ENCODE assay signal across 18 cellular contexts in genomic region chr1:113895084-113895483, GRCh38. TPM values are rescaled to one million over a fixed set of nuclear protein-coding genes. Genes with fewer than 3 reads are reported as not detected.
"Had no signal": no experiment of that assay in that cellular context is flagged by ENCODE, and none has a peak within 500 bp of the region (broad histone marks: within the 10 kb centered on the region; RNA-seq: fewer than 3 reads in every experiment).

No MANE protein-coding gene starts in this region.

- H3K4me3 Mint-ChIP-seq: activated B cell treated with CpG ODN at 0.5 μM for 24 hours; activated CD4-positive, alpha-beta memory T cell treated with anti-CD3 and anti-CD28 coated beads for 36 hours; effector memory CD8-positive, alpha-beta T cell; stimulated activated naive CD8-positive, alpha-beta T cell treated with anti-CD3 and anti-CD28 coated beads, Interleukin-15, Interleukin-2, amounts not matched to agents 100 ng/mL and 50 ng/mL, for 24 hours had no signal

- H3K36me3 ChIP-seq: prostate gland, uterus had no signal

- H3K27ac ChIP-seq: cardiac muscle cell, esophagus squamous epithelium, prostate gland, skin epidermis, suprapubic skin had no signal

- H3K4me1 ChIP-seq: esophagus squamous epithelium, prostate gland, suprapubic skin, uterus had no signal

- DNase-seq: activated B cell treated with CpG ODN at 0.5 μM for 24 hours; activated CD4-positive, alpha-beta memory T cell treated with anti-CD3 and anti-CD28 coated beads for 36 hours; activated CD4-positive, alpha-beta T cell treated with anti-CD3 and anti-CD28 coated beads for 4 hours; activated effector memory CD4-positive, alpha-beta T cell treated with Interleukin-2 at 50 U/mL for 16 hours; amniotic stem cell; effector memory CD8-positive, alpha-beta T cell; esophagus squamous epithelium; mesendoderm; right cardiac atrium; T-helper 9 cell; transverse colon had no signal

- ATAC-seq: activated naive CD4-positive, alpha-beta T cell treated with anti-CD3 and anti-CD28 coated beads, Interleukin-2, amount 50 U/mL, for 72 hours; effector memory CD8-positive, alpha-beta T cell; right cardiac atrium had no signal

- H3K27me3 ChIP-seq: cardiac muscle cell, esophagus squamous epithelium, suprapubic skin, transverse colon, uterus had no signal

- H3K4me3 ChIP-seq: cardiac muscle cell, esophagus squamous epithelium, prostate gland, skin epidermis, suprapubic skin, transverse colon, uterus had no signal

- H3K27ac Mint-ChIP-seq: activated B cell treated with CpG ODN at 0.5 μM for 24 hours; activated CD4-positive, alpha-beta memory T cell treated with anti-CD3 and anti-CD28 coated beads for 36 hours had no signal

- H3K27me3 Mint-ChIP-seq: activated B cell treated with CpG ODN at 0.5 μM for 24 hours; activated CD4-positive, alpha-beta memory T cell treated with anti-CD3 and anti-CD28 coated beads for 36 hours; effector memory CD8-positive, alpha-beta T cell; stimulated activated naive CD8-positive, alpha-beta T cell treated with anti-CD3 and anti-CD28 coated beads, Interleukin-15, Interleukin-2, amounts not matched to agents 100 ng/mL and 50 ng/mL, for 24 hours had no signal

- H3K9me3 ChIP-seq: esophagus squamous epithelium, prostate gland, suprapubic skin, transverse colon, uterus had no signal

- H3K9me3 Mint-ChIP-seq: activated B cell treated with CpG ODN at 0.5 μM for 24 hours; activated CD4-positive, alpha-beta memory T cell treated with anti-CD3 and anti-CD28 coated beads for 36 hours; activated naive CD4-positive, alpha-beta T cell treated with anti-CD3 and anti-CD28 coated beads, Interleukin-2, amount 50 U/mL, for 72 hours; effector memory CD8-positive, alpha-beta T cell; stimulated activated naive CD8-positive, alpha-beta T cell treated with anti-CD3 and anti-CD28 coated beads, Interleukin-15, Interleukin-2, amounts not matched to agents 100 ng/mL and 50 ng/mL, for 24 hours had no signal

RNA-seq across cellular contexts. Expression of gene PTPN22, which starts 23.6 kb away (rescaled TPM):
- total RNA-seq: cardiac muscle cell had no signal
- polyA plus RNA-seq: cardiac muscle cell had no signal
